ENCODE assay signal across 19 cellular contexts in the genomic region with DNA sequence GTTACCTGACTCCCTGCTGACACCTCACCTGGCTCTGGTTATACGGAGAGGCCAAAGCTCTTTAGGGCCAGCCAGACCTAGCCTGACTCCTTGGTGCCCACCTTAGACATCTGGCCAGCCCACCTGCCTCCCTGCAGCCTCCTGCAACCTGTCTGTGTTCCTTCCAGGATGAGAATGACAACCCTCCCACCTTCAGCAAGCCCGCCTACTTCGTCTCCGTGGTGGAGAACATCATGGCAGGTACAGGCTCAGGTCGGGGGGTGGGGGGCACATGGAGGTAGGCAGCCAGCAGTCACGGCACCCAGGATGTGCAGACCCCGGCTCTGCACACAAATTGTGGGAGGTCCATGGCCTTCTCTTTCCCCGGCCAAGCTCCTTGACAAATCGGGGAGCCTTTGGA. TPM values are rescaled to one million over a fixed set of nuclear protein-coding genes. Genes with fewer than 3 reads are reported as not detected.
DNase-seq lines count a peak whose midpoint lies in the region; ATAC-seq, FAIRE-seq and TF ChIP-seq lines count a peak whose summit lies in the region.
"Had no signal": no experiment of that assay in that cellular context is flagged by ENCODE, and none has a peak within 500 bp of the region (broad histone marks: within the 10 kb centered on the region; RNA-seq: fewer than 3 reads in every experiment).

No MANE protein-coding gene starts in this region.

- no peak overlapping the region for H2AFZ ChIP-seq in H1 (ENCODE audit: low read length)
- H2AFZ ChIP-seq in neuronal stem cell (ENCODE audit: low read length), result no peak overlapping the region

- H3K79me1 ChIP-seq in H1 (ENCODE audit: low read depth, low read length) (no peaks in the 10 kb centered on the region), neuronal stem cell (ENCODE audit: low read depth, low read length) (no peaks in the 10 kb centered on the region)

- POLR2A ChIA-PET in H1 (lab: Charles Lee; ENCODE audit: partially characterized antibody), result no interaction called here

- H3K23ac ChIP-seq in H1 (ENCODE audit: insufficient read length) (no peak overlapping the region), neuronal stem cell (ENCODE audit: low read depth, low read length, poor library complexity) (peak overlapping the region; percentile 8)

- CTCF ChIA-PET in H1 (lab: Charles Lee; ENCODE audit: partially characterized antibody), result interaction anchor here (0.7 to 5.5 kb wide), 12 partner anchors 8 to 369 kb away, joined by 3 to 63 read pairs (median 4); a partner anchor contains a TSS

- H4K91ac ChIP-seq in H1 (replicated peaks; ENCODE audit: insufficient read length, low read length) (peak overlapping the region; percentile 3), neuronal stem cell (ENCODE audit: low read depth, low read length, poor library complexity) (no peak overlapping the region)

- H3K27me3 ChIP-seq in H1 (replicated peaks in 1 of 4; ENCODE audit: control insufficient read depth in 3 of 4, extremely low read depth in 1 of 4, insufficient read depth in 3 of 4, low read length in 3 of 4) (no peaks in the 10 kb centered on the region; a peak in 1 of 7 replicates), neuronal stem cell (ENCODE audit: control insufficient read depth in 3 of 3, insufficient read depth in 3 of 3, low read depth in 1 of 3, low read length in 3 of 3) (no peaks in the 10 kb centered on the region)
- H3K27me3 ChIP-seq: BLaER1 treated with 17β-estradiol and CSF1 and Interleukin-3, amounts not matched to agents 10 nM and 100 nM had no signal

- H3K36me3 ChIP-seq in H1 (ENCODE audit: control insufficient read depth in 2 of 4, insufficient read depth in 4 of 4, low read length in 3 of 4) (no peaks in the 10 kb centered on the region), neuronal stem cell (replicated peaks in 1 of 2; ENCODE audit: control insufficient read depth in 2 of 2, insufficient read depth in 2 of 2, low read length in 2 of 2) (no peaks in the 10 kb centered on the region)
- H3K36me3 ChIP-seq: BLaER1 treated with 17β-estradiol and CSF1 and Interleukin-3, amounts not matched to agents 10 nM and 100 nM had no signal

- no peaks in the 10 kb centered on the region for H3K79me2 ChIP-seq in H1 (ENCODE audit: control insufficient read depth in 1 of 2, insufficient read depth in 2 of 2, low read length in 2 of 2)

- H3K27ac ChIP-seq in H1 (ENCODE audit: low read depth, low read length) (no peak overlapping the region), neuronal stem cell (replicated peaks; ENCODE audit: low read length) (no peak overlapping the region)
- H3K27ac ChIP-seq: BLaER1 treated with 17β-estradiol and CSF1 and Interleukin-3, amounts not matched to agents 10 nM and 100 nM had no signal

- H3K4me1 ChIP-seq in H1 (replicated peaks in 1 of 4; ENCODE audit: control insufficient read depth in 3 of 4, insufficient read depth in 4 of 4, low read length in 3 of 4) (peaks cover 7 to 25% (median 9%) of the 10 kb centered on the region in 4 experiments), neuronal stem cell (ENCODE audit: control insufficient read depth in 2 of 2, insufficient read depth in 1 of 2, low read depth in 1 of 2, low read length in 2 of 2) (peaks cover 0 to 13% of the 10 kb centered on the region in 2 donors)
- H3K4me1 ChIP-seq: Caco-2 had no signal

- H3K4me3 Mint-ChIP-seq in IgD-negative memory B cell, result no peak overlapping the region
- H3K4me3 Mint-ChIP-seq: B cell had no signal

- H2BK120ac ChIP-seq in H1 (replicated peaks; ENCODE audit: low read depth, low read length), result no peak overlapping the region
- H2BK120ac ChIP-seq in neuronal stem cell (ENCODE audit: low read depth, low read length), result peak overlapping the region; percentile 5

- WGBS in H1 (ENCODE audit: extremely low coverage in 1 of 2, insufficient coverage in 1 of 2, insufficient read length in 1 of 2, insufficient replicate concordance in 2 of 2, low coverage in 1 of 2, low lambda C conversion rate in 2 of 2, missing lambda C conversion rate in 1 of 2), 2 experiments, result 85% methylated on average over 8 of the region's 9 CpGs; no CpG with 5 or more reads in 1 of the 2 experiments
- no CpG with 5 or more reads among the region's 9 CpGs for WGBS in neuronal stem cell (ENCODE audit: extremely low coverage in 2 of 2, insufficient read length in 2 of 2, insufficient replicate concordance in 1 of 2), 2 donors

- H3K27me3 Mint-ChIP-seq in IgD-negative memory B cell, result no peaks in the 10 kb centered on the region

- H3K9ac ChIP-seq in H1 (replicated peaks in 1 of 4; ENCODE audit: extremely low read depth in 1 of 4, low read depth in 3 of 4, low read length in 3 of 4) (no peak overlapping the region), neuronal stem cell (ENCODE audit: low read depth, low read length, poor library complexity) (no peak overlapping the region)
- H3K9ac ChIP-seq: BLaER1 treated with 17β-estradiol and CSF1 and Interleukin-3, amounts not matched to agents 10 nM and 100 nM had no signal

- FAIRE-seq in H1 (lab: Jason Lieb, UNC), result no peak
- FAIRE-seq: D721Med, G401.6, GM12891, GM19239, HTR-8/SVneo had no signal

- TF ChIP-seq POLR2A in H1 (IDR thresholded peaks at IDR 0.05; ENCODE audit: control extremely low read depth in 1 of 2, low read depth in 2 of 2, low read length in 2 of 2), result no peak

- no peak overlapping the region for H4K5ac ChIP-seq in H1 (ENCODE audit: insufficient read length, low read depth, low read length)

- H3K9me3 ChIP-seq in H1 (ENCODE audit: insufficient read depth in 2 of 2, low read depth in 1 of 2, low read length in 1 of 2), result peaks cover 2 to 7% of the 10 kb centered on the region in 2 experiments; a peak in 1 of 4 replicates
- no peaks in the 10 kb centered on the region for H3K9me3 ChIP-seq in neuronal stem cell (replicated peaks in 1 of 2; ENCODE audit: control insufficient read depth in 2 of 2, insufficient read depth in 1 of 2, low read depth in 1 of 2, low read length in 2 of 2)
- H3K9me3 ChIP-seq: Caco-2 had no signal

- 0 out of 2 replicates have a peak overlapping the region, but pooled peaks have one; percentile 6 for H3K18ac ChIP-seq in H1 (ENCODE audit: extremely low read depth, low read length)
- H3K18ac ChIP-seq in neuronal stem cell (ENCODE audit: low read length), result peak overlapping the region; percentile 76

- no peak for TF ChIP-seq RAD21 in H1 (IDR thresholded peaks at IDR 0.05 in 1 of 2, conservative IDR thresholded peaks at IDR 0.05 in 1 of 2; ENCODE audit: low read depth in 2 of 2, low read length in 2 of 2)

- peaks cover 0 to 6% (median 0%) of the 10 kb centered on the region in 3 donors for H3K9me3 Mint-ChIP-seq in IgD-negative memory B cell

- 0 out of 2 replicates have a peak overlapping the region, but pooled peaks have one; percentile 21 for H2BK20ac ChIP-seq in H1 (ENCODE audit: low read length)

- no peak overlapping the region for H3K4me3 ChIP-seq in H1 (ENCODE audit: extremely low read depth in 1 of 4, insufficient read depth in 2 of 4, low read depth in 3 of 4, low read length in 4 of 4)
- no peak overlapping the region for H3K4me3 ChIP-seq in neuronal stem cell (ENCODE audit: low read length in 2 of 2)
- H3K4me3 ChIP-seq: BLaER1 treated with 17β-estradiol and CSF1 and Interleukin-3, amounts not matched to agents 10 nM and 100 nM had no signal

- H3K27ac Mint-ChIP-seq in IgD-negative memory B cell, result peak overlapping the region; percentile 76 to 96 (median 86)

- DNase-seq in H1 (ENCODE audit: low read depth in 1 of 2, low spot score in 2 of 2) (no peak), neuronal stem cell (ENCODE audit: low spot score) (no peak), SHP77 treated with DMSO at 0.1 percent for 48 hours (lab: John Stamatoyannopoulos, UW) (no peak), OCI-M2 (lab: John Stamatoyannopoulos, UW; ENCODE audit: unreplicated experiment) (no peak), NCI-H748 (lab: John Stamatoyannopoulos, UW; ENCODE audit: unreplicated experiment) (no peak)
- DNase-seq in stimulated activated naive CD8-positive, alpha-beta T cell treated with anti-CD3 and anti-CD28 coated beads, Interleukin-15, Interleukin-2, amounts not matched to agents 100 U/mL and 50 U/mL, for 24 hours, result no peak
- DNase-seq: Caco-2, HCEC 1CT, IMR-90 had no signal

- H3K14ac ChIP-seq in H1 (ENCODE audit: insufficient read length) (no peak overlapping the region), neuronal stem cell (ENCODE audit: low read length) (no peak overlapping the region)

- no peak for TF ChIP-seq EP300 in H1 (IDR thresholded peaks at IDR 0.05; ENCODE audit: borderline replicate concordance in 1 of 2, low read depth in 2 of 2, low read length in 2 of 2)

- H4K8ac ChIP-seq in H1 (ENCODE audit: extremely low read depth, insufficient read depth, low read length), result no peak overlapping the region
- H4K8ac ChIP-seq in neuronal stem cell (ENCODE audit: low read depth, low read length), result no peak overlapping the region

- H4K20me1 ChIP-seq in H1 (replicated peaks in 1 of 2; ENCODE audit: control insufficient read depth in 1 of 2, insufficient read depth in 2 of 2, low read length in 2 of 2), result no peaks in the 10 kb centered on the region
- H4K20me1 ChIP-seq: BLaER1 treated with 17β-estradiol and CSF1 and Interleukin-3, amounts not matched to agents 10 nM and 100 nM had no signal

- ATAC-seq in stimulated activated naive CD8-positive, alpha-beta T cell treated with anti-CD3 and anti-CD28 coated beads, Interleukin-15, Interleukin-2, amounts not matched to agents 100 U/mL and 50 U/mL, for 24 hours, result no peak

- TF ChIP-seq CTCF in H1 (IDR thresholded peaks at IDR 0.05; ENCODE audit: control extremely low read depth in 1 of 3, insufficient read depth in 1 of 3, low read depth in 1 of 3, low read length in 3 of 3), result no peak

- H3K23me2 ChIP-seq in H1 (ENCODE audit: low read depth, low read length), result no peaks in the 10 kb centered on the region

- H3K4ac ChIP-seq in H1 (replicated peaks; ENCODE audit: insufficient read length, low read depth, low read length) (no peak overlapping the region), neuronal stem cell (ENCODE audit: low read length) (no peak overlapping the region)

- H2BK15ac ChIP-seq in H1 (ENCODE audit: low read length) (0 out of 2 replicates have a peak overlapping the region, but pooled peaks have one; percentile 75), neuronal stem cell (ENCODE audit: low read length) (peak overlapping the region; percentile 81)

- H3K4me1 Mint-ChIP-seq in IgD-negative memory B cell, result peaks cover 0 to 11% (median 4%) of the 10 kb centered on the region in 3 donors

- H2BK12ac ChIP-seq in H1 (ENCODE audit: low read depth, low read length) (no peak overlapping the region), neuronal stem cell (ENCODE audit: low read length) (no peak overlapping the region)

- H3K56ac ChIP-seq in H1 (replicated peaks; ENCODE audit: insufficient read length, low read depth, low read length), result no peak overlapping the region

- peaks cover 2% of the 10 kb centered on the region for H3K36me3 Mint-ChIP-seq in IgD-negative memory B cell

- H2AK5ac ChIP-seq in H1 (ENCODE audit: low read depth, low read length) (no peak overlapping the region), neuronal stem cell (ENCODE audit: low read depth, low read length) (peak overlapping the region; percentile 92)

- H3K4me2 ChIP-seq in H1 (ENCODE audit: insufficient read depth in 1 of 2, low read depth in 2 of 2, low read length in 2 of 2) (no peak overlapping the region), neuronal stem cell (ENCODE audit: insufficient read depth, low read length, poor library complexity, severe bottlenecking) (no peak overlapping the region)
- H3K4me2 ChIP-seq: BLaER1 treated with 17β-estradiol and CSF1 and Interleukin-3, amounts not matched to agents 10 nM and 100 nM had no signal

- H2BK5ac ChIP-seq in H1 (ENCODE audit: low read depth, low read length) (0 out of 2 replicates have a peak overlapping the region, but pooled peaks have one; percentile 49), neuronal stem cell (ENCODE audit: low read length) (peak overlapping the region; percentile 42)

RNA-seq across cellular contexts. Expression of a gene that starts 32.1 kb away (rescaled TPM):
- polyA plus RNA-seq in IgD-negative memory B cell (not detected), H1 (2011; rRNA removed) (0.71 and 1.4 TPM in 2 replicates)
- 0.48 and 0.73 TPM in 2 replicates for total RNA-seq in H1 (2021; fragmentation: NEBNext Ultra II Directional; extraction: Animal tissue kit (Norgen Biotek cat#: 25700))
- polyA plus RNA-seq in H1 (2011; cell fraction: cytosol; rRNA removed), result 0.93 TPM
- polyA plus RNA-seq in H1 (2011; cell fraction: nucleus; rRNA removed), result 1.3 TPM
- 0.64 to 1.1 TPM (median 0.87 TPM) in 4 replicates for polyA plus RNA-seq in H1 (2012, experiment 1 of 2)
- polyA plus RNA-seq in H1 (2012, experiment 2 of 2), result 0.84 TPM
- 0.51 TPM for polyA plus RNA-seq in H1 (2013, experiment 1 of 2)
- 0.61 TPM for polyA plus RNA-seq in H1 (2013, experiment 2 of 2)
- 0.76 and 1.7 TPM in 2 replicates for polyA minus RNA-seq in H1 (2011; rRNA and poly(A)+ RNA removed)
- polyA minus RNA-seq in H1 (2011; cell fraction: cytosol; rRNA and poly(A)+ RNA removed), result 0.51 TPM
- 1.4 TPM for polyA minus RNA-seq in H1 (2011; cell fraction: nucleus; rRNA and poly(A)+ RNA removed)
- 1.4 TPM for polyA plus RNA-seq in neuronal stem cell (2013, experiment 1 of 2)
- 1.3 TPM for polyA plus RNA-seq in neuronal stem cell (2013, experiment 2 of 2)
- total RNA-seq: A172, B cell, Caco-2, H4 had no signal
- polyA plus RNA-seq: IMR-90 had no signal
